Comparison of ENCODE assay signal across 15 cellular contexts in genomic region chr17:81070541-81071246, GRCh38. TPM values are rescaled to one million over a fixed set of nuclear protein-coding genes. Genes with fewer than 3 reads are reported as not detected.
DNase-seq lines count a peak whose midpoint lies in the region; TF ChIP-seq lines count a peak whose summit lies in the region.
"Had no signal": no experiment of that assay in that cellular context is flagged by ENCODE, and none has a peak within 500 bp of the region (broad histone marks: within the 10 kb centered on the region; RNA-seq: fewer than 3 reads in every experiment).

No MANE protein-coding gene starts in this region.

- peaks cover 85% of the 10 kb centered on the region for H4K20me1 ChIP-seq in BLaER1

- no peak for DNase-seq in RWPE1 (ENCODE audit: low spot score)
- DNase-seq in endothelial cell (ENCODE audit: low spot score), result no peak
- no peak for DNase-seq in neuronal stem cell (ENCODE audit: low spot score)
- no peak for DNase-seq in ACHN
- no peak for DNase-seq in T-helper 9 cell
- DNase-seq in right atrium auricular region (ENCODE audit: low spot score), result no peak
- no peak for DNase-seq in DMS53 (lab: John Stamatoyannopoulos, UW)
- DNase-seq: C1 segment of cervical spinal cord, DMS 273 treated with DMSO at 0.1 percent for 48 hours, NCI-H1930, NCI-H510A, NCI-H82, PC-9 had no signal

- CTCF ChIA-PET in RWPE1 (lab: Yijun Ruan, JAX), result interaction anchor here (0.7 kb wide), 1 partner anchor 278 kb away, joined by 3 read pairs; no protein-coding TSS in a partner anchor

- peak overlapping the region; percentile 71; the same call in 1 of the 2 replicates for H3K4me2 ChIP-seq in BLaER1
- H3K4me2 ChIP-seq in neuronal stem cell (ENCODE audit: insufficient read depth, low read length, poor library complexity, severe bottlenecking), result no peak overlapping the region
- H3K4me2 ChIP-seq: PC-9 had no signal

- H3K36me3 ChIP-seq in BLaER1 (no peaks in the 10 kb centered on the region), neuronal stem cell (replicated peaks in 1 of 2; ENCODE audit: control insufficient read depth in 2 of 2, insufficient read depth in 2 of 2, low read length in 2 of 2) (peaks cover 7 to 26% of the 10 kb centered on the region in 2 donors), right atrium auricular region (no peaks in the 10 kb centered on the region)

- peaks cover 99% of the 10 kb centered on the region for H3K27me3 ChIP-seq in BLaER1
- no peaks in the 10 kb centered on the region for H3K27me3 ChIP-seq in neuronal stem cell (ENCODE audit: control insufficient read depth in 3 of 3, insufficient read depth in 3 of 3, low read depth in 1 of 3, low read length in 3 of 3)
- H3K27me3 ChIP-seq in right atrium auricular region, result no peaks in the 10 kb centered on the region

- TF ChIP-seq CTCF in RWPE1 (conservative IDR thresholded peaks at IDR 0.05; ENCODE audit: low read depth), result no peak
- TF ChIP-seq CTCF in endothelial cell (IDR thresholded peaks at IDR 0.05; ENCODE audit: unreplicated experiment), result no peak
- TF ChIP-seq CTCF in right atrium auricular region (IDR thresholded peaks at IDR 0.05), result no peak

- no peak overlapping the region for H2BK15ac ChIP-seq in neuronal stem cell (ENCODE audit: low read length)

- no peaks in the 10 kb centered on the region for H3K9me3 Mint-ChIP-seq in endothelial cell (ENCODE audit: unreplicated experiment)

- H3K79me1 ChIP-seq in neuronal stem cell (ENCODE audit: low read depth, low read length), result peaks cover 5% of the 10 kb centered on the region

- peak overlapping the region; percentile 52 for H3K27ac Mint-ChIP-seq in endothelial cell (ENCODE audit: unreplicated experiment)
- H3K27ac Mint-ChIP-seq: IgD-negative memory B cell had no signal

- no peak overlapping the region for H2BK12ac ChIP-seq in neuronal stem cell (ENCODE audit: low read length)

- no peak overlapping the region for H3K14ac ChIP-seq in neuronal stem cell (ENCODE audit: low read length)

- H3K36me3 Mint-ChIP-seq in endothelial cell (ENCODE audit: low read depth, unreplicated experiment), result peaks cover 23% of the 10 kb centered on the region
- H3K36me3 Mint-ChIP-seq: IgD-negative memory B cell had no signal

- POLR2A ChIA-PET in RWPE1 (lab: Yijun Ruan, JAX; ENCODE audit: low non-redundant PET), result no interaction called here

- no peak overlapping the region for H4K91ac ChIP-seq in neuronal stem cell (ENCODE audit: low read depth, low read length, poor library complexity)

- peak overlapping the region; percentile 41 for H3K18ac ChIP-seq in neuronal stem cell (ENCODE audit: low read length)

- H3K9me3 ChIP-seq in BLaER1, result no peaks in the 10 kb centered on the region
- H3K9me3 ChIP-seq in neuronal stem cell (replicated peaks in 1 of 2; ENCODE audit: control insufficient read depth in 2 of 2, insufficient read depth in 1 of 2, low read depth in 1 of 2, low read length in 2 of 2), result peaks cover 0 to 2% of the 10 kb centered on the region in 2 donors
- no peaks in the 10 kb centered on the region for H3K9me3 ChIP-seq in right atrium auricular region

- H2AFZ ChIP-seq in neuronal stem cell (ENCODE audit: low read length), result no peak overlapping the region
- H2AFZ ChIP-seq: PC-9 had no signal

- H3K9ac ChIP-seq in BLaER1 (no peak overlapping the region), neuronal stem cell (ENCODE audit: low read depth, low read length, poor library complexity) (peak overlapping the region; percentile 78)

- no CpG with 5 or more reads among the region's 25 CpGs for WGBS in neuronal stem cell (ENCODE audit: extremely low coverage in 2 of 2, insufficient read length in 2 of 2, insufficient replicate concordance in 1 of 2), 2 donors

- H2BK5ac ChIP-seq in neuronal stem cell (ENCODE audit: low read length), result peak overlapping the region; percentile 31

- H3K4me3 ChIP-seq in BLaER1 (no peak overlapping the region), neuronal stem cell (ENCODE audit: low read length in 2 of 2) (no peak overlapping the region), right atrium auricular region (no peak overlapping the region)
- H3K4me3 ChIP-seq: PC-9 had no signal

- in situ Hi-C loops in ACHN (cut with HindIII; ENCODE audit: low pct_ligation_motif_present, low pct_unique_long_range_greater_than_20kb, low sequenced_read_pairs), result no loop called here

- H3K27me3 Mint-ChIP-seq in endothelial cell (ENCODE audit: unreplicated experiment), result peaks cover 18% of the 10 kb centered on the region

- no peak overlapping the region for H3K4ac ChIP-seq in neuronal stem cell (ENCODE audit: low read length)

- H2BK120ac ChIP-seq in neuronal stem cell (ENCODE audit: low read depth, low read length), result no peak overlapping the region

- H3K4me1 Mint-ChIP-seq in endothelial cell (ENCODE audit: unreplicated experiment), result peaks cover 11% of the 10 kb centered on the region
- H3K4me1 Mint-ChIP-seq: IgD-negative memory B cell had no signal

- H3K27ac ChIP-seq in BLaER1 (no peak overlapping the region), RWPE1 (peak overlapping the region; percentile 99), neuronal stem cell (replicated peaks; ENCODE audit: low read length) (no peak overlapping the region), right atrium auricular region (no peak overlapping the region)
- H3K27ac ChIP-seq: PC-9 had no signal

- H3K4me1 ChIP-seq in BLaER1 (peaks cover 64% of the 10 kb centered on the region), neuronal stem cell (ENCODE audit: control insufficient read depth in 2 of 2, insufficient read depth in 1 of 2, low read depth in 1 of 2, low read length in 2 of 2) (peaks cover 14 to 25% of the 10 kb centered on the region in 2 donors), right atrium auricular region (peaks cover 0 to 31% of the 10 kb centered on the region in 2 donors)

- no peak overlapping the region for H4K8ac ChIP-seq in neuronal stem cell (ENCODE audit: low read depth, low read length)

- no peak overlapping the region for H3K23ac ChIP-seq in neuronal stem cell (ENCODE audit: low read depth, low read length, poor library complexity)

- H2AK5ac ChIP-seq in neuronal stem cell (ENCODE audit: low read depth, low read length), result no peak overlapping the region

- no peak overlapping the region for H3K4me3 Mint-ChIP-seq in endothelial cell (ENCODE audit: unreplicated experiment)

RNA-seq across cellular contexts. Expression of gene BAIAP2, which starts 35.7 kb away (rescaled TPM):
- total RNA-seq in endothelial cell (ENCODE audit: unreplicated experiment) (67.8 TPM), right atrium auricular region (10 to 100 TPM; 27.9 to 36.5 TPM)
- polyA plus RNA-seq in neuronal stem cell (2013, experiment 1 of 2), result 30.9 TPM
- polyA plus RNA-seq in neuronal stem cell (2013, experiment 2 of 2), result 31.6 TPM
